9 cellular contexts compared by ENCODE assay signal in genomic region chr11:72446929-72447753, GRCh38. TPM values are rescaled to one million over a fixed set of nuclear protein-coding genes. Genes with fewer than 3 reads are reported as not detected.
DNase-seq lines count a peak whose midpoint lies in the region; ATAC-seq and TF ChIP-seq lines count a peak whose summit lies in the region.
"Had no signal": no experiment of that assay in that cellular context is flagged by ENCODE, and none has a peak within 500 bp of the region (broad histone marks: within the 10 kb centered on the region; RNA-seq: fewer than 3 reads in every experiment).

No MANE protein-coding gene starts in this region.

- no peaks in the 10 kb centered on the region for H3K36me3 ChIP-seq in right lobe of liver

- intact Hi-C loops in right lobe of liver (cut with DNase I), result no loop called here

- 18% methylated on average over 4 of the region's 4 CpGs for WGBS in right lobe of liver (ENCODE audit: insufficient coverage, low coverage, low lambda C conversion rate, missing lambda C conversion rate)

- no peaks in the 10 kb centered on the region for H3K4me1 ChIP-seq in right lobe of liver

- no peaks in the 10 kb centered on the region for H3K9me3 ChIP-seq in right lobe of liver

- TF ChIP-seq POLR2A in right lobe of liver (IDR thresholded peaks at IDR 0.05), result no peak

- no peak overlapping the region for H3K4me3 ChIP-seq in right lobe of liver
- H3K4me3 ChIP-seq: skin epidermis had no signal

- no peak overlapping the region for H3K27ac ChIP-seq in right lobe of liver
- H3K27ac ChIP-seq: skin epidermis had no signal

- H3K27me3 ChIP-seq in right lobe of liver, result no peaks in the 10 kb centered on the region

- peak; percentile 83 to 90 (median 88) for ATAC-seq in right lobe of liver
- ATAC-seq in HG03108 (IDR thresholded peaks at IDR 0.05; ENCODE audit: unreplicated experiment), result no peak

- peak; percentile 69 to 84 (median 82) for TF ChIP-seq CTCF in right lobe of liver (IDR thresholded peaks at IDR 0.05)

- peak; percentile 61 for DNase-seq in DMS153 treated with DMSO at 0.1 percent for 48 hours (lab: John Stamatoyannopoulos, UW; ENCODE audit: unreplicated experiment)
- peak; percentile 35 for DNase-seq in HuH-7 (ENCODE audit: low spot score)
- DNase-seq in NOMO-1 treated with dmso at 0.1 percent for 144 hours (lab: John Stamatoyannopoulos, UW; ENCODE audit: unreplicated experiment), result peak; percentile 48
- peak; percentile 67 for DNase-seq in cerebellar cortex (ENCODE audit: low spot score)
- DNase-seq in right lobe of liver, result no peak
- no peak for DNase-seq in ecto neural progenitor cell (ENCODE audit: low spot score)
- no peak for DNase-seq in NCI-H187 treated with DMSO at 0.1 percent for 48 hours (lab: John Stamatoyannopoulos, UW)

RNA-seq across cellular contexts. Expression of gene CLPB, which starts 12.8 kb away (rescaled TPM):
- 10 to 100 TPM; 17.5 to 35.5 (median 23.4) TPM for total RNA-seq in right lobe of liver

Comparison
In these comparisons a context has a peak if more than half of its experiments do, and no peak if none do; other contexts are left out.
1. DNase-seq: peak in DMS153 treated with DMSO at 0.1 percent for 48 hours (single experiment), HuH-7 (single experiment), NOMO-1 treated with dmso at 0.1 percent for 144 hours (single experiment) and cerebellar cortex (single experiment); none in right lobe of liver (0 of 3), ecto neural progenitor cell (single experiment) and NCI-H187 treated with DMSO at 0.1 percent for 48 hours (single experiment).